2 cellular contexts compared by ENCODE assay signal in the genomic region with DNA sequence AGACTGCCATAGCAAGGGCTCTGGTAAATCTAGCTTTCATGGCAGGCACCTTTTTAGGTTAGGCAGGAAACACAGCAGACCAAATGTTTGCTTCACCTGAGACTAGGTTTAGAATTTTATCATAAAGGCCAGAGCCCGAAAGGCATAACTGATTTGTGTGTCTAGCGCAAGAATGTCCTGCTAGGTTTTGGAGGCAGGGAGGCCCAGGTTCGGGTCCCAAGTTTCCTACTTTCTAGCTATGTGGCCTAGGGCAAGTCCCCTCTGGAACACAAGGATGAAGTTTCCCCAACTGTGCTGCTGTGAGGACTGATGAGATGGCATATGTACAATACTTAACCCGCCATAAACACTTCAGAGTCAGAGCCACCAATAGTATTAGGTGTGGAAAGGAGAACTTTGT.
TF ChIP-seq lines count a peak whose summit lies in the region.

No MANE protein-coding gene starts in this region.

TF ChIP-seq in K562, 482 proteins besides CTCF, POLR2A, EP300 and RAD21:
- TF ChIP-seq, protein P1, sequence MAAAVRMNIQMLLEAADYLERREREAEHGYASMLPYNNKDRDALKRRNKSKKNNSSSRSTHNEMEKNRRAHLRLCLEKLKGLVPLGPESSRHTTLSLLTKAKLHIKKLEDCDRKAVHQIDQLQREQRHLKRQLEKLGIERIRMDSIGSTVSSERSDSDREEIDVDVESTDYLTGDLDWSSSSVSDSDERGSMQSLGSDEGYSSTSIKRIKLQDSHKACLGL (CRISPR knock-in tag; IDR thresholded peaks at IDR 0.05; ENCODE audit: borderline replicate concordance, poor library complexity, severe bottlenecking), result no peak
- TF ChIP-seq ADNP (tag; IDR thresholded peaks at IDR 0.05) (no peak), NONO (IDR thresholded peaks at IDR 0.05; ENCODE audit: low read depth in 2 of 2, low read length in 1 of 2) (no peak), KDM1A (IDR thresholded peaks at IDR 0.05) (no peak), ZFP36 (IDR thresholded peaks at IDR 0.05; ENCODE audit: low read depth, low read length, partially characterized antibody) (no peak)
- TF ChIP-seq, protein P2, sequence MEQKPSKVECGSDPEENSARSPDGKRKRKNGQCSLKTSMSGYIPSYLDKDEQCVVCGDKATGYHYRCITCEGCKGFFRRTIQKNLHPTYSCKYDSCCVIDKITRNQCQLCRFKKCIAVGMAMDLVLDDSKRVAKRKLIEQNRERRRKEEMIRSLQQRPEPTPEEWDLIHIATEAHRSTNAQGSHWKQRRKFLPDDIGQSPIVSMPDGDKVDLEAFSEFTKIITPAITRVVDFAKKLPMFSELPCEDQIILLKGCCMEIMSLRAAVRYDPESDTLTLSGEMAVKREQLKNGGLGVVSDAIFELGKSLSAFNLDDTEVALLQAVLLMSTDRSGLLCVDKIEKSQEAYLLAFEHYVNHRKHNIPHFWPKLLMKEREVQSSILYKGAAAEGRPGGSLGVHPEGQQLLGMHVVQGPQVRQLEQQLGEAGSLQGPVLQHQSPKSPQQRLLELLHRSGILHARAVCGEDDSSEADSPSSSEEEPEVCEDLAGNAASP (IDR thresholded peaks at IDR 0.05), result no peak
- TF ChIP-seq, protein P3, sequence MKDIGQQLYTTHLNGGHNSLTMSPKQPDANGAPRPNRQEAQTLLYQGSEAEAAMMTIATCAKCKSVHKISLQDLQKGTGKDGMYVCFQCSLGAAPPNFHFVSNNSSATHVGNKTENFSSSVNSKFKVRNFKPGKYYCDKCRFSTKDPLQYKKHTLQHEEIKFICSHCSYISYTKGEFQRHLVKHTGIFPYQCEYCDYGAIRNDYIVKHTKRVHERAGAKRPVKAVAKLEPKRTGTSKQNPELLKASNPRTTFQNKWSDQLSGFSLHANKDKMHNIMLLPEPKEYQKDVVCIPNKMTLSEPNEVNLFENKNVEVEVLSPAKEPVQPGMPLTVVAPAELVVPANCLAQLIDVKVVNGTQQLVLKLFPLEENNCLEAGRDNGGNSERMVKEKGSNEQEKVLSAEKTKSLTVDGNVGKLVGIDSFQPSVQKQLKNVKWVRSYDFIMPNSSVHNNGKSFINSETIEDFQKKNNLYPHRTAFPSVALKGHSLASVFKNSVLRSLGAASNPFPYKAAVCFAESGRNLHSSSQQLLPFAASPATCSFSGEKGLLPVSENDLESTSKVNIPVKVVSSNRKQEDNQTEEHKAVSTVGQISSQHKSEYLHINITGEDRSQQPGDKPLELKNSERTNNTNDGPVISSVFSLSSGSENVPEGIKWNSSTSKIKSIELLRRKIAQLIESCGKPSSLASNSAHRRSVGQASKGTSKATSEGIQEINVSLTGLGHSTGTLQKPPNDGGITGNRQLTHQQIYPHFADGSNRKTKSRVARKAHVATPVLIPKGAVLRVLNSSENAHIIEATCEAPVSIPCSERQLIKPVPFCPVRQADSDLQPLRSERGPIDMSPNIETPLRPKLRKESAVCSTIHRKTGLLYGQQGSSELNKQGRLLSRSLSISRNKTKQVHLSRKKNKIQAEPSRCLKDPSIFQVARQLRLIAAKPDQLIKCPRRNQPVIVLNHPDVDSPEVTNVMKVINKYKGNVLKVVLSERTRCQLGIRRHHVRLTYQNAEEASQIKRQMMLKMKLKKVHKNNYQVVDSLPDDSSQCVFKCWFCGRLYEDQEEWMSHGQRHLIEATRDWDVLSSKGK (CRISPR knock-in tag; IDR thresholded peaks at IDR 0.05), result no peak
- TF ChIP-seq, protein P4, sequence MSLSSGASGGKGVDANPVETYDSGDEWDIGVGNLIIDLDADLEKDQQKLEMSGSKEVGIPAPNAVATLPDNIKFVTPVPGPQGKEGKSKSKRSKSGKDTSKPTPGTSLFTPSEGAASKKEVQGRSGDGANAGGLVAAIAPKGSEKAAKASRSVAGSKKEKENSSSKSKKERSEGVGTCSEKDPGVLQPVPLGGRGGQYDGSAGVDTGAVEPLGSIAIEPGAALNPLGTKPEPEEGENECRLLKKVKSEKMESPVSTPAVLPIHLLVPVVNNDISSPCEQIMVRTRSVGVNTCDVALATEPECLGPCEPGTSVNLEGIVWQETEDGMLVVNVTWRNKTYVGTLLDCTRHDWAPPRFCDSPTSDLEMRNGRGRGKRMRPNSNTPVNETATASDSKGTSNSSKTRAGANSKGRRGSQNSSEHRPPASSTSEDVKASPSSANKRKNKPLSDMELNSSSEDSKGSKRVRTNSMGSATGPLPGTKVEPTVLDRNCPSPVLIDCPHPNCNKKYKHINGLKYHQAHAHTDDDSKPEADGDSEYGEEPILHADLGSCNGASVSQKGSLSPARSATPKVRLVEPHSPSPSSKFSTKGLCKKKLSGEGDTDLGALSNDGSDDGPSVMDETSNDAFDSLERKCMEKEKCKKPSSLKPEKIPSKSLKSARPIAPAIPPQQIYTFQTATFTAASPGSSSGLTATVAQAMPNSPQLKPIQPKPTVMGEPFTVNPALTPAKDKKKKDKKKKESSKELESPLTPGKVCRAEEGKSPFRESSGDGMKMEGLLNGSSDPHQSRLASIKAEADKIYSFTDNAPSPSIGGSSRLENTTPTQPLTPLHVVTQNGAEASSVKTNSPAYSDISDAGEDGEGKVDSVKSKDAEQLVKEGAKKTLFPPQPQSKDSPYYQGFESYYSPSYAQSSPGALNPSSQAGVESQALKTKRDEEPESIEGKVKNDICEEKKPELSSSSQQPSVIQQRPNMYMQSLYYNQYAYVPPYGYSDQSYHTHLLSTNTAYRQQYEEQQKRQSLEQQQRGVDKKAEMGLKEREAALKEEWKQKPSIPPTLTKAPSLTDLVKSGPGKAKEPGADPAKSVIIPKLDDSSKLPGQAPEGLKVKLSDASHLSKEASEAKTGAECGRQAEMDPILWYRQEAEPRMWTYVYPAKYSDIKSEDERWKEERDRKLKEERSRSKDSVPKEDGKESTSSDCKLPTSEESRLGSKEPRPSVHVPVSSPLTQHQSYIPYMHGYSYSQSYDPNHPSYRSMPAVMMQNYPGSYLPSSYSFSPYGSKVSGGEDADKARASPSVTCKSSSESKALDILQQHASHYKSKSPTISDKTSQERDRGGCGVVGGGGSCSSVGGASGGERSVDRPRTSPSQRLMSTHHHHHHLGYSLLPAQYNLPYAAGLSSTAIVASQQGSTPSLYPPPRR (CRISPR knock-in tag; IDR thresholded peaks at IDR 0.05; ENCODE audit: borderline replicate concordance), result no peak
- TF ChIP-seq, protein P5, sequence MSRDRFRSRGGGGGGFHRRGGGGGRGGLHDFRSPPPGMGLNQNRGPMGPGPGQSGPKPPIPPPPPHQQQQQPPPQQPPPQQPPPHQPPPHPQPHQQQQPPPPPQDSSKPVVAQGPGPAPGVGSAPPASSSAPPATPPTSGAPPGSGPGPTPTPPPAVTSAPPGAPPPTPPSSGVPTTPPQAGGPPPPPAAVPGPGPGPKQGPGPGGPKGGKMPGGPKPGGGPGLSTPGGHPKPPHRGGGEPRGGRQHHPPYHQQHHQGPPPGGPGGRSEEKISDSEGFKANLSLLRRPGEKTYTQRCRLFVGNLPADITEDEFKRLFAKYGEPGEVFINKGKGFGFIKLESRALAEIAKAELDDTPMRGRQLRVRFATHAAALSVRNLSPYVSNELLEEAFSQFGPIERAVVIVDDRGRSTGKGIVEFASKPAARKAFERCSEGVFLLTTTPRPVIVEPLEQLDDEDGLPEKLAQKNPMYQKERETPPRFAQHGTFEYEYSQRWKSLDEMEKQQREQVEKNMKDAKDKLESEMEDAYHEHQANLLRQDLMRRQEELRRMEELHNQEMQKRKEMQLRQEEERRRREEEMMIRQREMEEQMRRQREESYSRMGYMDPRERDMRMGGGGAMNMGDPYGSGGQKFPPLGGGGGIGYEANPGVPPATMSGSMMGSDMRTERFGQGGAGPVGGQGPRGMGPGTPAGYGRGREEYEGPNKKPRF (IDR thresholded peaks at IDR 0.05; ENCODE audit: low read depth, low read length), result no peak

TF ChIP-seq in neural cell, 6 proteins besides CTCF, POLR2A, EP300 and RAD21:
- TF ChIP-seq, protein P6, sequence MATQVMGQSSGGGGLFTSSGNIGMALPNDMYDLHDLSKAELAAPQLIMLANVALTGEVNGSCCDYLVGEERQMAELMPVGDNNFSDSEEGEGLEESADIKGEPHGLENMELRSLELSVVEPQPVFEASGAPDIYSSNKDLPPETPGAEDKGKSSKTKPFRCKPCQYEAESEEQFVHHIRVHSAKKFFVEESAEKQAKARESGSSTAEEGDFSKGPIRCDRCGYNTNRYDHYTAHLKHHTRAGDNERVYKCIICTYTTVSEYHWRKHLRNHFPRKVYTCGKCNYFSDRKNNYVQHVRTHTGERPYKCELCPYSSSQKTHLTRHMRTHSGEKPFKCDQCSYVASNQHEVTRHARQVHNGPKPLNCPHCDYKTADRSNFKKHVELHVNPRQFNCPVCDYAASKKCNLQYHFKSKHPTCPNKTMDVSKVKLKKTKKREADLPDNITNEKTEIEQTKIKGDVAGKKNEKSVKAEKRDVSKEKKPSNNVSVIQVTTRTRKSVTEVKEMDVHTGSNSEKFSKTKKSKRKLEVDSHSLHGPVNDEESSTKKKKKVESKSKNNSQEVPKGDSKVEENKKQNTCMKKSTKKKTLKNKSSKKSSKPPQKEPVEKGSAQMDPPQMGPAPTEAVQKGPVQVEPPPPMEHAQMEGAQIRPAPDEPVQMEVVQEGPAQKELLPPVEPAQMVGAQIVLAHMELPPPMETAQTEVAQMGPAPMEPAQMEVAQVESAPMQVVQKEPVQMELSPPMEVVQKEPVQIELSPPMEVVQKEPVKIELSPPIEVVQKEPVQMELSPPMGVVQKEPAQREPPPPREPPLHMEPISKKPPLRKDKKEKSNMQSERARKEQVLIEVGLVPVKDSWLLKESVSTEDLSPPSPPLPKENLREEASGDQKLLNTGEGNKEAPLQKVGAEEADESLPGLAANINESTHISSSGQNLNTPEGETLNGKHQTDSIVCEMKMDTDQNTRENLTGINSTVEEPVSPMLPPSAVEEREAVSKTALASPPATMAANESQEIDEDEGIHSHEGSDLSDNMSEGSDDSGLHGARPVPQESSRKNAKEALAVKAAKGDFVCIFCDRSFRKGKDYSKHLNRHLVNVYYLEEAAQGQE (IDR thresholded peaks at IDR 0.05; ENCODE audit: borderline replicate concordance), result no peak
- TF ChIP-seq TAF1 (IDR thresholded peaks at IDR 0.05; ENCODE audit: low read depth), result no peak
- TF ChIP-seq EZH2 (IDR thresholded peaks at IDR 0.05; ENCODE audit: borderline replicate concordance, insufficient read depth, low read length, poor library complexity, severe bottlenecking), result no peak
- TF ChIP-seq MXI1 (conservative IDR thresholded peaks at IDR 0.05; ENCODE audit: poor library complexity, severe bottlenecking), result no peak
- no peak for TF ChIP-seq POLR2AphosphoS5 (IDR thresholded peaks at IDR 0.05)
- TF ChIP-seq SMC3 (conservative IDR thresholded peaks at IDR 0.05; ENCODE audit: poor library complexity), result no peak
